Comparison of ENCODE assay signal across 9 cellular contexts in genomic region chr12:46493352-46494209, GRCh38.
DNase-seq lines count a peak whose midpoint lies in the region; ATAC-seq and TF ChIP-seq lines count a peak whose summit lies in the region.
"Had no signal": no experiment of that assay in that cellular context is flagged by ENCODE, and none has a peak within 500 bp of the region (broad histone marks: within the 10 kb centered on the region; RNA-seq: fewer than 3 reads in every experiment).

No MANE protein-coding gene starts in this region.

- H3K4me1 ChIP-seq in Panc1 (ENCODE audit: control insufficient read depth, insufficient read depth, low read length) (peaks cover 43% of the 10 kb centered on the region), esophagus squamous epithelium (peaks cover 5 to 57% (median 39%) of the 10 kb centered on the region in 3 donors), gastrocnemius medialis (peaks cover 34 to 38% of the 10 kb centered on the region in 2 donors)

- POLR2A ChIA-PET in Panc1 (lab: Charles Lee), result no interaction called here

- in situ Hi-C loops in Panc1 (cut with HindIII; ENCODE audit: low pct_unique_long_range_greater_than_20kb, low sequenced_read_pairs) (no loop called here), gastrocnemius medialis (cut with MboI; ENCODE audit: low sequenced_read_pairs in 4 of 4) (no loop called here)

- TF ChIP-seq POLR2A in esophagus squamous epithelium (IDR thresholded peaks at IDR 0.05), result no peak
- TF ChIP-seq POLR2A in gastrocnemius medialis (IDR thresholded peaks at IDR 0.05), result no peak

- H3K9me3 ChIP-seq in Panc1 (ENCODE audit: control insufficient read depth, insufficient read depth, low read depth, low read length) (peaks cover 6% of the 10 kb centered on the region; the same call in 1 of the 2 replicates), esophagus squamous epithelium (no peaks in the 10 kb centered on the region), gastrocnemius medialis (no peaks in the 10 kb centered on the region)

- DNase-seq in DMS53 treated with DMSO at 0.1 percent for 48 hours (lab: John Stamatoyannopoulos, UW; ENCODE audit: unreplicated experiment), result peak; percentile 100
- DNase-seq in Panc1 (ENCODE audit: low read depth, low spot score), result peak; percentile 41
- no peak for DNase-seq in esophagus squamous epithelium (lab: John Stamatoyannopoulos, UW)
- no peak for DNase-seq in gastrocnemius medialis
- no peak for DNase-seq in NK-92 (lab: John Stamatoyannopoulos, UW; ENCODE audit: unreplicated experiment)
- no peak for DNase-seq in NCI-H2227 (lab: John Stamatoyannopoulos, UW; ENCODE audit: unreplicated experiment)
- no peak for DNase-seq in KG1 (lab: John Stamatoyannopoulos, UW)
- DNase-seq: NCI-H2171 treated with DMSO at 0.1 percent for 48 hours had no signal

- peak overlapping the region; percentile 95 for H3K27ac ChIP-seq in Panc1 (ENCODE audit: low read length)
- peak overlapping the region; percentile 29 to 74 (median 61) for H3K27ac ChIP-seq in esophagus squamous epithelium
- peak overlapping the region in 3 of 4 donors; percentile 9 to 49 (median 44) for H3K27ac ChIP-seq in gastrocnemius medialis

- no TSS peak for BruUV-seq in Panc1 (replicated peaks; lab: Mats Ljungman, UMichigan)

- no peaks in the 10 kb centered on the region for H3K36me3 ChIP-seq in Panc1 (ENCODE audit: control insufficient read depth, insufficient read depth, low read length)
- no peaks in the 10 kb centered on the region for H3K36me3 ChIP-seq in esophagus squamous epithelium
- H3K36me3 ChIP-seq in gastrocnemius medialis, result no peaks in the 10 kb centered on the region

- H3K4me3 ChIP-seq in Panc1 (ENCODE audit: low read depth in 2 of 2, low read length in 2 of 2) (no peak overlapping the region; a peak in 1 of 4 replicates), esophagus squamous epithelium (peak overlapping the region in 1 of 4 donors; percentile 16), gastrocnemius medialis (no peak overlapping the region)

- 62 to 66% methylated on average over 6 of the region's 6 CpGs for WGBS in esophagus squamous epithelium, 2 donors

- H3K27me3 ChIP-seq in Panc1 (ENCODE audit: control insufficient read depth, insufficient read depth, low read length), result no peaks in the 10 kb centered on the region
- no peaks in the 10 kb centered on the region for H3K27me3 ChIP-seq in esophagus squamous epithelium
- H3K27me3 ChIP-seq in gastrocnemius medialis, result no peaks in the 10 kb centered on the region

- CTCF ChIA-PET in Panc1 (lab: Charles Lee), result interaction anchor here (0.6 kb wide), 1 partner anchor 63 kb away, joined by 5 read pairs; no protein-coding TSS in a partner anchor

- intact Hi-C loops in Panc1 (cut with micrococcal nuclease; ENCODE audit: unreplicated experiment) (no loop called here), esophagus squamous epithelium (cut with DNase I) (no loop called here), gastrocnemius medialis (cut with DNase I; ENCODE audit: low total_unique reads) (no loop called here)

- ATAC-seq in Panc1, result peak; percentile 34
- no peak for ATAC-seq in gastrocnemius medialis
- no peak for ATAC-seq in esophagus mucosa

- no peak for TF ChIP-seq CTCF in Panc1 (IDR thresholded peaks at IDR 0.05)
- TF ChIP-seq CTCF in esophagus squamous epithelium (IDR thresholded peaks at IDR 0.05), result no peak
- no peak for TF ChIP-seq CTCF in gastrocnemius medialis (IDR thresholded peaks at IDR 0.05 in 4 of 5, conservative IDR thresholded peaks at IDR 0.05 in 1 of 5)

Comparison
In these comparisons a context has a peak if more than half of its experiments do, and no peak if none do; other contexts are left out.
1. DNase-seq: peak in DMS53 treated with DMSO at 0.1 percent for 48 hours (single experiment) and Panc1 (single experiment); none in esophagus squamous epithelium (single experiment), gastrocnemius medialis (0 of 2), NK-92 (single experiment), NCI-H2227 (single experiment) and KG1 (single experiment).
2. H3K27ac ChIP-seq: peak in every context shown above with its lines; median percentile 95 in Panc1; 61 in esophagus squamous epithelium; 44 in gastrocnemius medialis.